9 cellular contexts compared by ENCODE assay signal in the genomic region with DNA sequence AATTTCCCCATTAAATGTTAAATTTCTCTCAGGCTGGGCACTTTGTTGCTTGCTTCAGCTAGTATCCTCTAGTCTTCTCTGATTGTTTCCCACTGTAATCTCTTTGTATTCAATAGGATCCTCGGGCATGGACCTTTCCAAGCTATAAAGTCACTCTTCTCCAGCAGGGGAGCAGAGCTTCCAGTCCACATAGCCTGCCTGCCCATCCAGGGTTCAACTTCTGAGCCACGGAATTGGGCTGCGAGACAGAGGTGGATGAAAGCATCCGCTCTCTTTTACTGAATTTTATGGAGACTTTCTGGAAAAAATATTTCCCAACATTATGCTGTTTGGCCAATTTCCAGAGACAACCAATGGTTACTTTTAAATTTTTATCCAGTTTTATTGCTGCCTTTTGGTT. TPM values are rescaled to one million over a fixed set of nuclear protein-coding genes. Genes with fewer than 3 reads are reported as not detected.
"Had no signal": no experiment of that assay in that cellular context is flagged by ENCODE, and none has a peak within 500 bp of the region (broad histone marks: within the 10 kb centered on the region; RNA-seq: fewer than 3 reads in every experiment).

No MANE protein-coding gene starts in this region.

- FAIRE-seq: H54, HTR-8/SVneo had no signal

- H3K27ac ChIP-seq: KMS-11 had no signal

- DNase-seq: GOT3, H9, HCEC 1CT, KBM-7 had no signal

- H3K4me2 ChIP-seq: KMS-11 had no signal

- H3K9ac ChIP-seq: KMS-11 had no signal

RNA-seq across cellular contexts. Expression of a gene that starts 1.1 kb away (rescaled TPM):
- total RNA-seq: H9, HT-29 had no signal
- polyA plus RNA-seq: IgD-negative memory B cell had no signal

RNA-seq across cellular contexts. Expression of a gene that starts 32.7 kb away (rescaled TPM):
- total RNA-seq: H9, HT-29 had no signal
- polyA plus RNA-seq: IgD-negative memory B cell had no signal
